In the genomic region with DNA sequence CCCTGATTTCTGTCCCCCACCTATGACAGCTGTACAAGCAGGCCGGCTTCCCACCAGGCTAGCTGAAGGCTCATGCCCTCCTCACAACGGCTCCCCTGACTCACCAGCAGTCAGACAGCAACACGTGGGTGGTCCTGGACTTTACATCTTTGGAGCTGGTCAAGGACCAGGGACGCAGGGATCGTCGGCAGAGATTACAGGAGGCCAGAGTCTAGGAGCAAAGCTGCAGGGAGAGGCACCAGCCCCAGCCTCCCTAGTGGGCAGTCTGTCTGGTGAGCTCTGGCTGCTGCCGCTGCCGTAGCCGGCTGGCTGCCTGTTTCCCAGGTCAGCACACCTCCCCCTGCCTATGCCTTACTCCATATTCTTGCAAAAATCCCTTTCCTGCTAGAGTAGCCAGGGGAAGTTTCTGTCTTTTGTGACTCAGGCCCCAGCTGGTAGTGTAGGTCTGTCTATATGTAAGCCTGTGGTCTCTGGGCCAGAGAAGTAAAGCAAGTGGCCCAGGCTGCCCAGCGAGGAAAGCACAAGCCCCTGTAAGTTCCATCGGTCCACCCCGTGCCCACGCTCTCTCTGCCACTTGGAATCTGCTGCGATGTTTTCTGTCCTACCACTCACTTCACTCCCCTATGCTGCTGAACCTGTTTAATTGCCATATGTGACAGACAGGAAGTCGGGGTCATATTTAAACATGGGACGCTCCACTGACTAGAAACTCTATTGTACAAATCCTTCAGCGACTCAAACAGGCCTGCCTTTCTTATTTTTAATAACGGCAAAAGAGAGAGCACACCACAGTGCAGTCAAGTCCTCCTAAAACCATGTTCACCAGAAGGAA, we compare ENCODE assay signal across 17 cellular contexts. TPM values are rescaled to one million over a fixed set of nuclear protein-coding genes. Genes with fewer than 3 reads are reported as not detected.
DNase-seq lines count a peak whose midpoint lies in the region; ATAC-seq and TF ChIP-seq lines count a peak whose summit lies in the region.
"Had no signal": no experiment of that assay in that cellular context is flagged by ENCODE, and none has a peak within 500 bp of the region (broad histone marks: within the 10 kb centered on the region; RNA-seq: fewer than 3 reads in every experiment).

No MANE protein-coding gene starts in this region.

- TF ChIP-seq CTCF in Loucy (conservative IDR thresholded peaks at IDR 0.05; ENCODE audit: low read length) (no peak), body of pancreas (IDR thresholded peaks at IDR 0.05) (no peak), lower lobe of right lung (IDR thresholded peaks at IDR 0.05) (no peak)

- H3K79me2 ChIP-seq in Loucy (ENCODE audit: insufficient read depth, low read length): no peaks in the 10 kb centered on the region

- peaks cover 23 to 70% (median 63%) of the 10 kb centered on the region in 10 experiments for H3K4me1 ChIP-seq in BLaER1 treated with 17β-estradiol and CSF1 and Interleukin-3, amounts not matched to agents 10 nM and 100 nM
- no peaks in the 10 kb centered on the region for H3K4me1 ChIP-seq in Loucy (ENCODE audit: insufficient read depth, low read length, poor library complexity, severe bottlenecking)
- H3K4me1 ChIP-seq in body of pancreas: peaks cover 55% of the 10 kb centered on the region
- no peaks in the 10 kb centered on the region for H3K4me1 ChIP-seq in lower lobe of right lung
- H3K4me1 ChIP-seq: psoas muscle had no signal

- no peak overlapping the region for H3K27ac ChIP-seq in BLaER1 treated with 17β-estradiol and CSF1 and Interleukin-3, amounts not matched to agents 10 nM and 100 nM
- peak overlapping the region; percentile 77 to 88 (median 84) for H3K27ac ChIP-seq in body of pancreas
- H3K27ac ChIP-seq in lower lobe of right lung: no peak overlapping the region
- H3K27ac ChIP-seq: psoas muscle had no signal

- no peaks in the 10 kb centered on the region for H3K36me3 ChIP-seq in BLaER1 treated with 17β-estradiol and CSF1 and Interleukin-3, amounts not matched to agents 10 nM and 100 nM
- no peaks in the 10 kb centered on the region for H3K36me3 ChIP-seq in Loucy (ENCODE audit: insufficient read depth, low read length)
- no peaks in the 10 kb centered on the region for H3K36me3 ChIP-seq in body of pancreas (replicated peaks in 1 of 2; ENCODE audit: insufficient read depth in 1 of 2, low read depth in 2 of 2)
- no peaks in the 10 kb centered on the region for H3K36me3 ChIP-seq in lower lobe of right lung

- H3K9me2 ChIP-seq in Loucy (replicated peaks; ENCODE audit: low read depth, low read length): no peaks in the 10 kb centered on the region

- WGBS in body of pancreas, 2 donors: 26 to 29% methylated on average over 9 to 18 of the region's 18 CpGs

- peak; percentile 1 to 46 (median 45) for TF ChIP-seq POLR2A in body of pancreas (IDR thresholded peaks at IDR 0.05)

- H3K9ac ChIP-seq in BLaER1 treated with 17β-estradiol and CSF1 and Interleukin-3, amounts not matched to agents 10 nM and 100 nM: peak overlapping the region in 3 of 11 experiments; percentile 8 to 52 (median 28); a peak in 3 of 22 replicates
- no peak overlapping the region for H3K9ac ChIP-seq in Loucy (ENCODE audit: low read depth, low read length, poor library complexity, severe bottlenecking)

- H3K27me3 ChIP-seq in BLaER1 treated with 17β-estradiol and CSF1 and Interleukin-3, amounts not matched to agents 10 nM and 100 nM: peaks cover 37 to 54% (median 44%) of the 10 kb centered on the region in 11 experiments
- H3K27me3 ChIP-seq in Loucy (ENCODE audit: insufficient read depth, low read length, poor library complexity, severe bottlenecking) (no peaks in the 10 kb centered on the region), body of pancreas (no peaks in the 10 kb centered on the region), lower lobe of right lung (ENCODE audit: low read depth) (peaks cover 55% of the 10 kb centered on the region)

- DNase-seq in body of pancreas: peak; percentile 68 to 87 (median 86)
- DNase-seq in lower lobe of right lung: peak; percentile 41
- no peak for DNase-seq in NCI-H1694 treated with DMSO at 0.1 percent for 48 hours (lab: John Stamatoyannopoulos, UW)
- DNase-seq: activated CD4-positive, alpha-beta T cell treated with anti-CD3 and anti-CD28 coated beads for 48 hours; activated effector memory CD4-positive, alpha-beta T cell treated with Interleukin-2 at 50 U/mL for 16 hours; AML-193; cerebellar nuclear complex; HFFc6; stimulated activated CD4-positive, alpha-beta T cell treated with anti-CD3 and anti-CD28 coated beads, Interleukin-2, amount 100 ng/mL, for 48 hours had no signal

- H3K4me2 ChIP-seq in BLaER1 treated with 17β-estradiol and CSF1 and Interleukin-3, amounts not matched to agents 10 nM and 100 nM: peak overlapping the region; percentile 38 to 99 (median 95)
- H3K4me2 ChIP-seq in Loucy (ENCODE audit: low read depth, low read length, poor library complexity, severe bottlenecking): no peak overlapping the region

- intact Hi-C loops in body of pancreas (cut with DNase I): no loop called here
- intact Hi-C loops in lower lobe of right lung (cut with DNase I): no loop called here

- 0 out of 2 replicates have a peak overlapping the region, but pooled peaks have one; percentile 27 for H2AFZ ChIP-seq in Loucy (ENCODE audit: low read length)

- no peak overlapping the region for H3K4me3 ChIP-seq in BLaER1 treated with 17β-estradiol and CSF1 and Interleukin-3, amounts not matched to agents 10 nM and 100 nM
- H3K4me3 ChIP-seq in Loucy (ENCODE audit: low read length, poor library complexity, severe bottlenecking) (no peak overlapping the region), body of pancreas (no peak overlapping the region), lower lobe of right lung (no peak overlapping the region)
- H3K4me3 ChIP-seq: K562, psoas muscle had no signal

- no peaks in the 10 kb centered on the region for H3K9me3 ChIP-seq in BLaER1 treated with 17β-estradiol and CSF1 and Interleukin-3, amounts not matched to agents 10 nM and 100 nM (replicated peaks in 1 of 11)
- H3K9me3 ChIP-seq in Loucy (ENCODE audit: insufficient read depth, low read depth, low read length): no peaks in the 10 kb centered on the region
- H3K9me3 ChIP-seq in body of pancreas: no peaks in the 10 kb centered on the region
- no peaks in the 10 kb centered on the region for H3K9me3 ChIP-seq in lower lobe of right lung
- H3K9me3 ChIP-seq: psoas muscle had no signal

- H3F3A ChIP-seq in Loucy (ENCODE audit: low read depth): no peaks in the 10 kb centered on the region

- ATAC-seq in body of pancreas: peak; percentile 34
- ATAC-seq in lower lobe of right lung: no peak
- no peak for ATAC-seq in HG03159 (IDR thresholded peaks at IDR 0.05; ENCODE audit: unreplicated experiment)
- ATAC-seq in GM19397 (IDR thresholded peaks at IDR 0.05; ENCODE audit: unreplicated experiment): no peak
- ATAC-seq in HG02885 (IDR thresholded peaks at IDR 0.05; ENCODE audit: poor library complexity, unreplicated experiment): no peak
- ATAC-seq: K562; psoas muscle; stimulated activated effector memory CD8-positive, alpha-beta T cell treated with anti-CD3 and anti-CD28 coated beads, Interleukin-12 subunit alpha, Interleukin-12 subunit beta, amount 100 ng/mL, for 72 hours had no signal

- peaks cover 0 to 24% (median 3%) of the 10 kb centered on the region in 11 experiments; a peak in 6 of 22 replicates for H4K20me1 ChIP-seq in BLaER1 treated with 17β-estradiol and CSF1 and Interleukin-3, amounts not matched to agents 10 nM and 100 nM
- H4K20me1 ChIP-seq in Loucy (ENCODE audit: insufficient read depth, low read length, poor library complexity, severe bottlenecking): no peaks in the 10 kb centered on the region

RNA-seq across cellular contexts. Expression of gene ARHGEF4, which starts 2.4 kb away (rescaled TPM):
- total RNA-seq in body of pancreas: 10 to 100 TPM; 28.8 to 39.9 TPM
- 9.1 TPM for total RNA-seq in lower lobe of right lung
- total RNA-seq: K562 had no signal

Comparison
In these comparisons a context has a peak if more than half of its experiments do, and no peak if none do; other contexts are left out.
1. H3K27ac ChIP-seq: peak in body of pancreas (4 of 4); none in BLaER1 treated with 17β-estradiol and CSF1 and Interleukin-3, amounts not matched to agents 10 nM and 100 nM (0 of 11) and lower lobe of right lung (single experiment).